Comparison of ENCODE assay signal across 9 cellular contexts in the genomic region with DNA sequence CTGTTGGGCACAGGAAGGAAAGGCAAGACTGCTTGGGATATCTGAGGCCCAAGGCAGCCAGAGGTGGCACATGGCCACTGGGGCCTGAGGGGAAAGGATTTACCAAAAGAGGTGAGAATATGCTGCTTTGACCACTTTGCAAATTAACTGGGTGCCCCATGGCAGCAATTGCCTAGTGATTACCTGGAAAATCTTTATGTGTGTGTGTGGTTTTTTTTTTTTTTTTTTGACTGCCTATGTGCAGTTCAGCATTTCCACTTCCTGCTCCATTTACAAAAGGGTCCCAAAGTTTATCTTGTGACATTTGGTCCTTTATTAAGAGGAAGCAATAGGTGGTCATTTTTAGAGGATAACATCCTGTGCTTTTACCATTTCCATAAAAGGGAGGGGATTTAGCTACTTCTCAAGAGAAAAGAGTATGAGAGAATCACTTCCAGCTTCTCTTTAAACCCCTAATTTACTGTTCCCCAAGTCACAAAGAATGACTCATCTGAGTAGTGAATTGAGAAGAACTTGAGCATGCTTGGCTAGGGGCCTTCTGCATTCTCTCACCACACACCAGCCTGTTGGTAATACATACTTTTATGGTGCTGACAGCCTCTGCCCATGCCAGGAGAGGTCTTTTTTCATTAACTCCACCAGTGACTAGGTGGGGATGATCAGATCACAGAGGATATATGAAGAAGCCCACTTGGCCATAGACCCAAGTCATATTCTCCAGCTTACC. TPM values are rescaled to one million over a fixed set of nuclear protein-coding genes. Genes with fewer than 3 reads are reported as not detected.
DNase-seq lines count a peak whose midpoint lies in the region; ATAC-seq and TF ChIP-seq lines count a peak whose summit lies in the region.
"Had no signal": no experiment of that assay in that cellular context is flagged by ENCODE, and none has a peak within 500 bp of the region (broad histone marks: within the 10 kb centered on the region; RNA-seq: fewer than 3 reads in every experiment).

No MANE protein-coding gene starts in this region.

- H3K4me3 ChIP-seq in fibroblast of pulmonary artery (replicated peaks; ENCODE audit: low read depth, low read length): no peak overlapping the region

- TF ChIP-seq CTCF in GM13977 (IDR thresholded peaks at IDR 0.05; ENCODE audit: extremely low read depth, insufficient read depth, missing control alignments): no peak
- TF ChIP-seq CTCF in fibroblast of pulmonary artery (IDR thresholded peaks at IDR 0.05; ENCODE audit: low read length, missing control alignments): no peak

- in situ Hi-C loops in GM13977 (cut with MboI; ENCODE audit: low pct_unique_long_range_greater_than_20kb, low sequenced_read_pairs, unreplicated experiment): no loop called here

- peak; percentile 86 for ATAC-seq in GM21515 (IDR thresholded peaks at IDR 0.05; ENCODE audit: unreplicated experiment)
- ATAC-seq in HG03520 (IDR thresholded peaks at IDR 0.05; ENCODE audit: unreplicated experiment): peak; percentile 87
- no peak for ATAC-seq in SK-N-SH treated with all-trans-retinoic acid at 6 μM for 48 hours
- ATAC-seq: activated CD4-positive, CD25-positive, alpha-beta regulatory T cell treated with anti-CD3 and anti-CD28 coated beads, Interleukin-2, amount 50 U/mL, for 24 hours had no signal

- DNase-seq in GM13977 (ENCODE audit: low spot score): peak; percentile 43
- peak; percentile 16 for DNase-seq in fibroblast of pulmonary artery (ENCODE audit: low read depth)
- no peak for DNase-seq in ureter (ENCODE audit: low spot score)
- no peak for DNase-seq in NCI-H2227 (lab: John Stamatoyannopoulos, UW; ENCODE audit: unreplicated experiment)
- no peak for DNase-seq in NCI-H1417 treated with DMSO at 0.1 percent for 48 hours (lab: John Stamatoyannopoulos, UW)

TF ChIP-seq in SK-N-SH treated with all-trans-retinoic acid at 6 μM for 48 hours, 23 proteins besides CTCF, POLR2A, EP300 and RAD21:
- TF ChIP-seq, protein P1, sequence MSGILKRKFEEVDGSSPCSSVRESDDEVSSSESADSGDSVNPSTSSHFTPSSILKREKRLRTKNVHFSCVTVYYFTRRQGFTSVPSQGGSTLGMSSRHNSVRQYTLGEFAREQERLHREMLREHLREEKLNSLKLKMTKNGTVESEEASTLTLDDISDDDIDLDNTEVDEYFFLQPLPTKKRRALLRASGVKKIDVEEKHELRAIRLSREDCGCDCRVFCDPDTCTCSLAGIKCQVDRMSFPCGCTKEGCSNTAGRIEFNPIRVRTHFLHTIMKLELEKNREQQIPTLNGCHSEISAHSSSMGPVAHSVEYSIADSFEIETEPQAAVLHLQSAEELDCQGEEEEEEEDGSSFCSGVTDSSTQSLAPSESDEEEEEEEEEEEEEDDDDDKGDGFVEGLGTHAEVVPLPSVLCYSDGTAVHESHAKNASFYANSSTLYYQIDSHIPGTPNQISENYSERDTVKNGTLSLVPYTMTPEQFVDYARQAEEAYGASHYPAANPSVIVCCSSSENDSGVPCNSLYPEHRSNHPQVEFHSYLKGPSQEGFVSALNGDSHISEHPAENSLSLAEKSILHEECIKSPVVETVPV (CRISPR knock-in tag; IDR thresholded peaks at IDR 0.05): no peak
- no peak for TF ChIP-seq PPARA (CRISPR knock-in tag; IDR thresholded peaks at IDR 0.05; ENCODE audit: borderline replicate concordance)
- no peak for TF ChIP-seq POU6F1 (CRISPR knock-in tag; IDR thresholded peaks at IDR 0.05; ENCODE audit: borderline replicate concordance, low read depth)
- no peak for TF ChIP-seq TSHZ2 (CRISPR knock-in tag; IDR thresholded peaks at IDR 0.05)
- no peak for TF ChIP-seq CSDC2 (CRISPR knock-in tag; IDR thresholded peaks at IDR 0.05)
- no peak for TF ChIP-seq ZC3H10 (CRISPR knock-in tag; IDR thresholded peaks at IDR 0.05)

RNA-seq across cellular contexts. Expression of gene SYDE2, which starts 52.1 kb away (rescaled TPM):
- total RNA-seq in ureter: 17.0 TPM

Comparison
In these comparisons a context has a peak if more than half of its experiments do, and no peak if none do; other contexts are left out.
1. DNase-seq: peak in GM13977 (single experiment) and fibroblast of pulmonary artery (single experiment); none in ureter (single experiment), NCI-H2227 (single experiment) and NCI-H1417 treated with DMSO at 0.1 percent for 48 hours (single experiment).